Comparison of ENCODE assay signal across 11 cellular contexts in genomic region chr10:22710139-22710745, GRCh38. TPM values are rescaled to one million over a fixed set of nuclear protein-coding genes. Genes with fewer than 3 reads are reported as not detected.
DNase-seq lines count a peak whose midpoint lies in the region; ATAC-seq and TF ChIP-seq lines count a peak whose summit lies in the region.
"Had no signal": no experiment of that assay in that cellular context is flagged by ENCODE, and none has a peak within 500 bp of the region (broad histone marks: within the 10 kb centered on the region; RNA-seq: fewer than 3 reads in every experiment).

No MANE protein-coding gene starts in this region.

- peaks cover 11 to 12% of the 10 kb centered on the region in 2 donors for H3K36me3 Mint-ChIP-seq in activated T-cell treated with anti-CD3 and anti-CD28 coated beads, Interleukin-2, amount 50 U/mL, for 72 hours (ENCODE audit: insufficient read depth in 2 of 2)
- peaks cover 15% of the 10 kb centered on the region for H3K36me3 Mint-ChIP-seq in IgD-negative memory B cell
- H3K36me3 Mint-ChIP-seq in central memory CD8-positive, alpha-beta T cell (ENCODE audit: insufficient read depth): peaks cover 32% of the 10 kb centered on the region

- H3K4me1 ChIP-seq in esophagus muscularis mucosa: peaks cover 16 to 52% (median 43%) of the 10 kb centered on the region in 4 donors

- DNase-seq in activated T-cell treated with anti-CD3 and anti-CD28 coated beads, Interleukin-2, amount 50 U/mL, for 72 hours: peak in 1 of 2 donors; percentile 18
- DNase-seq in activated T-cell treated with anti-CD3 and anti-CD28 coated beads for 4 hours (no peak), substantia nigra (lab: John Stamatoyannopoulos, UW) (peak in 4 of 49 donors; percentile 19 to 65 (median 36)), Right ventricle myocardium superior (no peak), iPS-NIHi7 (ENCODE audit: extremely low spot score) (no peak), esophagus muscularis mucosa (ENCODE audit: extremely low spot score) (no peak)
- DNase-seq in central memory CD8-positive, alpha-beta T cell (ENCODE audit: low spot score in 2 of 2): no peak
- DNase-seq: BE2C, mucosa of descending colon, NCI-H524 treated with DMSO at 0.1 percent for 48 hours had no signal

- peaks cover 68% of the 10 kb centered on the region for H3K4me1 Mint-ChIP-seq in activated T-cell treated with anti-CD3 and anti-CD28 coated beads, Interleukin-2, amount 50 U/mL, for 72 hours (ENCODE audit: low read depth)
- H3K4me1 Mint-ChIP-seq in IgD-negative memory B cell: peaks cover 60 to 66% (median 66%) of the 10 kb centered on the region in 3 donors
- H3K4me1 Mint-ChIP-seq in central memory CD8-positive, alpha-beta T cell: peaks cover 73% of the 10 kb centered on the region

- no peaks in the 10 kb centered on the region for H3K9me3 ChIP-seq in esophagus muscularis mucosa
- H3K9me3 ChIP-seq: BE2C, mucosa of descending colon had no signal

- no peaks in the 10 kb centered on the region for H3K27me3 Mint-ChIP-seq in activated T-cell treated with anti-CD3 and anti-CD28 coated beads, Interleukin-2, amount 50 U/mL, for 72 hours (ENCODE audit: low read depth)
- no peaks in the 10 kb centered on the region for H3K27me3 Mint-ChIP-seq in IgD-negative memory B cell
- no peaks in the 10 kb centered on the region for H3K27me3 Mint-ChIP-seq in central memory CD8-positive, alpha-beta T cell

- TF ChIP-seq CTCF in esophagus muscularis mucosa (IDR thresholded peaks at IDR 0.05): no peak

- H3K27ac ChIP-seq in substantia nigra (ENCODE audit: low read depth, low read length, poor library complexity, severe bottlenecking): peak overlapping the region; percentile 81
- no peak overlapping the region for H3K27ac ChIP-seq in esophagus muscularis mucosa (replicated peaks in 1 of 4)

- no peaks in the 10 kb centered on the region for H3K36me3 ChIP-seq in esophagus muscularis mucosa
- H3K36me3 ChIP-seq: BE2C had no signal

- peak overlapping the region; percentile 72 for H3K27ac Mint-ChIP-seq in activated T-cell treated with anti-CD3 and anti-CD28 coated beads, Interleukin-2, amount 50 U/mL, for 72 hours
- H3K27ac Mint-ChIP-seq in IgD-negative memory B cell: peak overlapping the region; percentile 64 to 85 (median 67)
- peak overlapping the region; percentile 93 for H3K27ac Mint-ChIP-seq in central memory CD8-positive, alpha-beta T cell (ENCODE audit: low read depth)

- intact Hi-C loops in Right ventricle myocardium superior (cut with DNase I) (loop anchor here (10.0 kb wide), 1 partner anchor 145 kb away; no protein-coding TSS in a partner anchor), esophagus muscularis mucosa (cut with DNase I) (loop anchor here (10.0 kb wide), 6 partner anchors 85 to 705 kb away; partner anchors contain the start of genes BMI1 and DNAJC1)

- H3K9me3 Mint-ChIP-seq in activated T-cell treated with anti-CD3 and anti-CD28 coated beads, Interleukin-2, amount 50 U/mL, for 72 hours: peaks cover 0 to 5% of the 10 kb centered on the region in 2 donors
- H3K9me3 Mint-ChIP-seq in IgD-negative memory B cell: peaks cover 0 to 6% (median 0%) of the 10 kb centered on the region in 3 donors
- no peaks in the 10 kb centered on the region for H3K9me3 Mint-ChIP-seq in central memory CD8-positive, alpha-beta T cell

- TF ChIP-seq EP300 in esophagus muscularis mucosa (IDR thresholded peaks at IDR 0.05): no peak

- no peaks in the 10 kb centered on the region for H3K27me3 ChIP-seq in esophagus muscularis mucosa
- H3K27me3 ChIP-seq: BE2C had no signal

- no peak overlapping the region for H3K4me3 ChIP-seq in esophagus muscularis mucosa
- H3K4me3 ChIP-seq: mucosa of descending colon had no signal

- no peak for TF ChIP-seq POLR2A in esophagus muscularis mucosa (IDR thresholded peaks at IDR 0.05; ENCODE audit: low read depth)

- H3K4me3 Mint-ChIP-seq in activated T-cell treated with anti-CD3 and anti-CD28 coated beads, Interleukin-2, amount 50 U/mL, for 72 hours: peak overlapping the region; percentile 72 to 90
- H3K4me3 Mint-ChIP-seq in IgD-negative memory B cell: peak overlapping the region; percentile 70 to 98 (median 88)
- H3K4me3 Mint-ChIP-seq in central memory CD8-positive, alpha-beta T cell: peak overlapping the region; percentile 91

- ATAC-seq in activated T-cell treated with anti-CD3 and anti-CD28 coated beads, Interleukin-2, amount 50 U/mL, for 72 hours (replicated peaks in 1 of 2): no peak
- ATAC-seq in central memory CD8-positive, alpha-beta T cell (replicated peaks; ENCODE audit: extremely low read depth, poor library complexity, severe bottlenecking): no peak
- ATAC-seq in Right ventricle myocardium superior (ENCODE audit: poor library complexity): no peak
- ATAC-seq: mucosa of descending colon had no signal

- WGBS in esophagus muscularis mucosa: 81% methylated on average over 10 of the region's 10 CpGs

RNA-seq across cellular contexts. Expression of gene PIP4K2A, which starts 4.1 kb away (rescaled TPM):
- 100 to 1,000 TPM; 104 to 138 TPM for total RNA-seq in activated T-cell treated with anti-CD3 and anti-CD28 coated beads, Interleukin-2, amount 50 U/mL, for 72 hours
- 43.2 TPM for polyA plus RNA-seq in IgD-negative memory B cell
- 13.9 TPM for total RNA-seq in Right ventricle myocardium superior
- 10 to 100 TPM; 26.2 to 34.3 (median 32.5) TPM for total RNA-seq in esophagus muscularis mucosa
